ENCODE assay signal across 12 cellular contexts in the genomic region with DNA sequence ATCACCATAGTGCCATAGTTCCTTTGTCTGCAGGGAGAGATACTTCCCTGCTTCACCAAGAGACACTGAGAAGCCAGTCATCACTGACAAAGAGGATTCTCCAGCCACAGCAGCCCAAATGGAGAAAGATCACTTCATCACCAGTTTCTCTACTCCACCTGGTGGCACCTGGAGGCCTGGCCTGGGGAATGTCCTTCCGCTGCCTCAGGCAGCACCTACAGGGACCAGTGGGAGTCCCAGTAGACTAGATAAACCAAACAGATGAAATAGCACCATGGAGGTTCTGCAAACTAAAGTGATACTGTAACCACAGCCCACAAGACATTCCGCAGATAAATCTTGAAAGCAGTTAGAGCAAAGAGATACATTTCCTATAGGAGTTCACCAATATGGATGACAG.
"Had no signal": no experiment of that assay in that cellular context is flagged by ENCODE, and none has a peak within 500 bp of the region (broad histone marks: within the 10 kb centered on the region; RNA-seq: fewer than 3 reads in every experiment).

No MANE protein-coding gene starts in this region.

- DNase-seq: activated CD4-positive, alpha-beta T cell treated with anti-CD3 and anti-CD28 coated beads, Interleukin-2, amount 10 ng/mL, durations not matched to agents 7 days and 5 days; activated CD8-positive, alpha-beta memory T cell treated with anti-CD3 and anti-CD28 coated beads for 24 hours; activated gamma-delta T cell treated with Interleukin-2 at 50 U/mL for 16 hours; amniotic stem cell; dorsolateral prefrontal cortex; kidney glomerular epithelial cell; occipital lobe; stimulated activated CD4-positive, alpha-beta T cell treated with anti-CD3 and anti-CD28 coated beads, Interleukin-2, amount 100 ng/mL, for 48 hours had no signal

- H3K36me3 ChIP-seq: right atrium auricular region had no signal

- H3K4me3 ChIP-seq: dorsolateral prefrontal cortex, right atrium auricular region had no signal

- H3K27me3 ChIP-seq: dorsolateral prefrontal cortex, right atrium auricular region had no signal

- H3K4me1 ChIP-seq: right atrium auricular region had no signal

- ATAC-seq: stimulated activated memory B cell treated with anti-CD40 and anti-IgM and Interleukin-4, amounts not matched to agents 10 μg/mL and 1 μg/mL and 100 μg/mL, for 72 hours had no signal

- H3K4me3 Mint-ChIP-seq: activated CD4-positive, alpha-beta T cell treated with anti-CD3 and anti-CD28 coated beads, Interleukin-2, amount 10 ng/mL, durations not matched to agents 7 days and 5 days; activated naive CD8-positive, alpha-beta T cell; nephron; stimulated activated memory B cell treated with anti-CD40 and anti-IgM and Interleukin-4, amounts not matched to agents 10 μg/mL and 1 μg/mL and 100 μg/mL, for 72 hours had no signal

- H3K27me3 Mint-ChIP-seq: activated CD4-positive, alpha-beta T cell treated with anti-CD3 and anti-CD28 coated beads, Interleukin-2, amount 10 ng/mL, durations not matched to agents 7 days and 5 days; activated naive CD8-positive, alpha-beta T cell; stimulated activated memory B cell treated with anti-CD40 and anti-IgM and Interleukin-4, amounts not matched to agents 10 μg/mL and 1 μg/mL and 100 μg/mL, for 72 hours had no signal

- H3K4me1 Mint-ChIP-seq: activated CD4-positive, alpha-beta T cell treated with anti-CD3 and anti-CD28 coated beads, Interleukin-2, amount 10 ng/mL, durations not matched to agents 7 days and 5 days; nephron; stimulated activated memory B cell treated with anti-CD40 and anti-IgM and Interleukin-4, amounts not matched to agents 10 μg/mL and 1 μg/mL and 100 μg/mL, for 72 hours had no signal

- H3K36me3 Mint-ChIP-seq: activated naive CD8-positive, alpha-beta T cell; stimulated activated memory B cell treated with anti-CD40 and anti-IgM and Interleukin-4, amounts not matched to agents 10 μg/mL and 1 μg/mL and 100 μg/mL, for 72 hours had no signal

- H3K27ac Mint-ChIP-seq: activated CD4-positive, alpha-beta T cell treated with anti-CD3 and anti-CD28 coated beads, Interleukin-2, amount 10 ng/mL, durations not matched to agents 7 days and 5 days; activated naive CD8-positive, alpha-beta T cell; nephron; stimulated activated memory B cell treated with anti-CD40 and anti-IgM and Interleukin-4, amounts not matched to agents 10 μg/mL and 1 μg/mL and 100 μg/mL, for 72 hours had no signal

- H3K27ac ChIP-seq: dorsolateral prefrontal cortex, right atrium auricular region had no signal
